ENCODE assay signal across 8 cellular contexts in genomic region chr17:44218344-44219125, GRCh38. TPM values are rescaled to one million over a fixed set of nuclear protein-coding genes. Genes with fewer than 3 reads are reported as not detected.
DNase-seq lines count a peak whose midpoint lies in the region; ATAC-seq and TF ChIP-seq lines count a peak whose summit lies in the region.

No MANE protein-coding gene starts in this region.

- peak overlapping the region; percentile 99 for H3K9ac ChIP-seq in OCI-LY3 (ENCODE audit: low read length)
- peak overlapping the region; percentile 70 for H3K9ac ChIP-seq in mucosa of stomach (ENCODE audit: low read length)

- H3K4me2 ChIP-seq in OCI-LY3 (ENCODE audit: low read length): peak overlapping the region; percentile 93

- POLR2A ChIA-PET in CD8-positive, alpha-beta memory T cell (lab: Charles Lee): interaction anchor here (0.6 to 6.2 kb wide), 14 partner anchors 8 to 858 kb away, joined by 3 to 58 read pairs (median 8); partner anchors contain the start of genes ATXN7L3, SLC25A39 and TMUB2

- peak; percentile 81 to 93 (median 90) for DNase-seq in CD8-positive, alpha-beta memory T cell
- peak; percentile 91 for DNase-seq in activated T-cell treated with anti-CD3 and anti-CD28 coated beads, Interleukin-2, amount 50 U/mL, for 1 hour
- DNase-seq in stimulated activated CD8-positive, alpha-beta memory T cell treated with anti-CD3 and anti-CD28 coated beads, Interleukin-7, amount 100 ng/mL, for 1 hour (ENCODE audit: low read depth in 2 of 2): peak; percentile 72

- peak overlapping the region; percentile 76 to 89 (median 81) for H3K4me3 Mint-ChIP-seq in CD8-positive, alpha-beta memory T cell
- peak overlapping the region; percentile 83 to 93 (median 90) for H3K4me3 Mint-ChIP-seq in IgD-negative memory B cell

- peaks cover 11 to 49% (median 21%) of the 10 kb centered on the region in 3 donors for H3K36me3 Mint-ChIP-seq in CD8-positive, alpha-beta memory T cell
- peaks cover 7% of the 10 kb centered on the region for H3K36me3 Mint-ChIP-seq in IgD-negative memory B cell

- no peaks in the 10 kb centered on the region for H3K27me3 ChIP-seq in CD8-positive, alpha-beta memory T cell (ENCODE audit: insufficient read depth, low read length, poor library complexity, severe bottlenecking)
- H3K27me3 ChIP-seq in OCI-LY3 (ENCODE audit: low read depth, low read length) (no peaks in the 10 kb centered on the region), esophagus (ENCODE audit: control insufficient read depth in 1 of 2, insufficient read depth in 2 of 2, low read length in 2 of 2) (no peaks in the 10 kb centered on the region), mucosa of stomach (ENCODE audit: control insufficient read depth, insufficient read depth, low read length) (no peaks in the 10 kb centered on the region)

- H2AFZ ChIP-seq in OCI-LY3 (ENCODE audit: low read depth, low read length): no peak overlapping the region

- peaks cover 20% of the 10 kb centered on the region for H3K36me3 ChIP-seq in CD8-positive, alpha-beta memory T cell (ENCODE audit: insufficient read depth, low read length)
- H3K36me3 ChIP-seq in OCI-LY3 (replicated peaks; ENCODE audit: low read depth, low read length) (peaks cover 32% of the 10 kb centered on the region), esophagus (ENCODE audit: control insufficient read depth in 2 of 2, insufficient read depth in 2 of 2, low read length in 1 of 2) (peaks cover 8 to 29% of the 10 kb centered on the region in 2 donors), mucosa of stomach (ENCODE audit: control insufficient read depth, insufficient read depth, low read length) (peaks cover 15% of the 10 kb centered on the region)

- H4K20me1 ChIP-seq in OCI-LY3 (ENCODE audit: insufficient read depth, low read length): no peaks in the 10 kb centered on the region

- H3K4me1 ChIP-seq in CD8-positive, alpha-beta memory T cell (ENCODE audit: insufficient read depth, low read length): peaks cover 55% of the 10 kb centered on the region
- H3K4me1 ChIP-seq in OCI-LY3 (ENCODE audit: low read length): peaks cover 33% of the 10 kb centered on the region
- H3K4me1 ChIP-seq in esophagus (ENCODE audit: control insufficient read depth in 2 of 2, insufficient read depth in 2 of 2, low read length in 1 of 2): peaks cover 4 to 15% of the 10 kb centered on the region in 2 donors
- peaks cover 32% of the 10 kb centered on the region for H3K4me1 ChIP-seq in mucosa of stomach (ENCODE audit: control insufficient read depth, insufficient read depth, low read length)

- peaks cover 64% of the 10 kb centered on the region for H3K79me2 ChIP-seq in OCI-LY3 (ENCODE audit: low read length)

- peak overlapping the region; percentile 81 for H3K27ac ChIP-seq in CD8-positive, alpha-beta memory T cell (ENCODE audit: low read depth, low read length)
- H3K27ac ChIP-seq in OCI-LY3 (ENCODE audit: low read length) (peak overlapping the region; percentile 95), esophagus (ENCODE audit: low read depth in 2 of 2, low read length in 1 of 2) (peak overlapping the region; percentile 99 to 100)

- TF ChIP-seq CTCF in OCI-LY3 (IDR thresholded peaks at IDR 0.05; ENCODE audit: low read depth, low read length): peak; percentile 50

- peak overlapping the region; percentile 59 for H3K4me3 ChIP-seq in CD8-positive, alpha-beta memory T cell (ENCODE audit: low read length)
- H3K4me3 ChIP-seq in OCI-LY3 (ENCODE audit: low read length) (peak overlapping the region; percentile 97), esophagus (ENCODE audit: low read depth in 1 of 2, low read length in 2 of 2) (peak overlapping the region; percentile 85 to 95), mucosa of stomach (ENCODE audit: low read length) (no peak overlapping the region)

- 1% methylated on average over 15 to 89 of the region's 90 CpGs for WGBS in esophagus, 2 donors

- peak overlapping the region in 7 of 8 donors; percentile 77 to 97 (median 85) for H3K27ac Mint-ChIP-seq in CD8-positive, alpha-beta memory T cell
- peak overlapping the region; percentile 90 to 97 (median 95) for H3K27ac Mint-ChIP-seq in IgD-negative memory B cell

- H3K4me1 Mint-ChIP-seq in CD8-positive, alpha-beta memory T cell: peaks cover 52 to 60% (median 53%) of the 10 kb centered on the region in 3 donors
- peaks cover 30 to 45% (median 40%) of the 10 kb centered on the region in 3 donors for H3K4me1 Mint-ChIP-seq in IgD-negative memory B cell

- peak; percentile 32 for ATAC-seq in GM21381 (IDR thresholded peaks at IDR 0.05; ENCODE audit: unreplicated experiment)

- no peaks in the 10 kb centered on the region for H3K9me3 Mint-ChIP-seq in CD8-positive, alpha-beta memory T cell
- H3K9me3 Mint-ChIP-seq in IgD-negative memory B cell: no peaks in the 10 kb centered on the region

- CTCF ChIA-PET in CD8-positive, alpha-beta memory T cell (lab: Charles Lee): interaction anchor here (0.8 to 5.7 kb wide), 4 partner anchors 9 to 113 kb away, joined by 3 to 50 read pairs (median 8); no protein-coding TSS in a partner anchor

- no peaks in the 10 kb centered on the region for H3K9me3 ChIP-seq in CD8-positive, alpha-beta memory T cell (ENCODE audit: low read length)
- no peaks in the 10 kb centered on the region for H3K9me3 ChIP-seq in OCI-LY3 (ENCODE audit: insufficient read depth, low read length)
- H3K9me3 ChIP-seq in esophagus (ENCODE audit: control insufficient read depth in 2 of 2, insufficient read depth in 1 of 2, low read depth in 1 of 2, low read length in 1 of 2): no peaks in the 10 kb centered on the region
- no peaks in the 10 kb centered on the region for H3K9me3 ChIP-seq in mucosa of stomach (ENCODE audit: control insufficient read depth, low read length)

- H3K27me3 Mint-ChIP-seq in CD8-positive, alpha-beta memory T cell: no peaks in the 10 kb centered on the region
- H3K27me3 Mint-ChIP-seq in IgD-negative memory B cell: no peaks in the 10 kb centered on the region

RNA-seq across cellular contexts. Expression of gene UBTF, which starts 0.9 kb away (rescaled TPM):
- 100 to 1,000 TPM; 186 to 199 TPM for total RNA-seq in CD8-positive, alpha-beta memory T cell
- 78.0 TPM for polyA plus RNA-seq in CD8-positive, alpha-beta memory T cell
- polyA plus RNA-seq in IgD-negative memory B cell (74.3 TPM), esophagus (10 to 100 TPM; 30.3 to 35.2 TPM)

RNA-seq across cellular contexts. Expression of gene ATXN7L3, which starts 18.9 kb away (rescaled TPM):
- total RNA-seq in CD8-positive, alpha-beta memory T cell: 100 to 1,000 TPM in 1 of 2 experiments, 10 to 100 TPM in 1; 96.6 to 111 TPM
- 15.4 TPM for polyA plus RNA-seq in CD8-positive, alpha-beta memory T cell
- polyA plus RNA-seq in IgD-negative memory B cell (15.4 TPM), esophagus (10 to 100 TPM; 32.9 to 44.3 TPM)

RNA-seq across cellular contexts. Expression of gene TMUB2, which starts 31.8 kb away (rescaled TPM):
- total RNA-seq in CD8-positive, alpha-beta memory T cell: 10 to 100 TPM; 20.8 to 22.5 TPM
- 37.5 TPM for polyA plus RNA-seq in CD8-positive, alpha-beta memory T cell
- polyA plus RNA-seq in IgD-negative memory B cell (43.0 TPM), esophagus (10 to 100 TPM; 25.2 to 37.5 TPM)

RNA-seq across cellular contexts. Expression of gene ASB16, which starts 48.0 kb away (rescaled TPM):
- total RNA-seq in CD8-positive, alpha-beta memory T cell: under 1 TPM in 1 of 2 experiments, not detected in 1; 0.11 TPM
- polyA plus RNA-seq in CD8-positive, alpha-beta memory T cell: 0.10 TPM
- polyA plus RNA-seq in IgD-negative memory B cell (not detected), esophagus (under 1 TPM; 0.18 to 0.19 TPM)

RNA-seq across cellular contexts. Expression of gene SLC4A1, which starts 49.4 kb away (rescaled TPM):
- not detected for total RNA-seq in CD8-positive, alpha-beta memory T cell
- not detected for polyA plus RNA-seq in CD8-positive, alpha-beta memory T cell
- polyA plus RNA-seq in IgD-negative memory B cell (not detected), esophagus (not detected)
